2 cellular contexts compared by ENCODE assay signal in the genomic region with DNA sequence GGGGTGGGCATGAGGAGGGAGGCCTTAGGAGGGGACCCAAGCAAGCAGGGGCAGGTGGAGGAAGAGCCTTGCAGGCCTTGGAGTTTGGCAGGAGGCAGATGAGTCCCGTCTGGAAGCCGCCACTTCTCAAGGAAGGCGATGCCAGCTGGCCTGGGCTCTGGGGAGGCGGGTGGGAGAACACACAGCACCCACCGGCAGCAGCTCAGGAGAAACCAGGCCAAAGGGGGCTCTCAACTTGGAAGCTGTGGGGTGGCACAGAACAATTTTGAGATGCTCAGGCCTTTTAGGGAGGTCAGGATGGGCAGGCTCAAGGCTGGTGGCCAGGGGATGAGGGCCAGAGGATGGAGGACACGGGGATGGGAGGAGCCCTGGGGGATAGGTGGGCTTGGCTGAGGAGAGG.
TF ChIP-seq lines count a peak whose summit lies in the region.

No MANE protein-coding gene starts in this region.

TF ChIP-seq in SK-N-SH, 30 proteins besides CTCF, POLR2A, EP300 and RAD21:
- TF ChIP-seq, protein P1, sequence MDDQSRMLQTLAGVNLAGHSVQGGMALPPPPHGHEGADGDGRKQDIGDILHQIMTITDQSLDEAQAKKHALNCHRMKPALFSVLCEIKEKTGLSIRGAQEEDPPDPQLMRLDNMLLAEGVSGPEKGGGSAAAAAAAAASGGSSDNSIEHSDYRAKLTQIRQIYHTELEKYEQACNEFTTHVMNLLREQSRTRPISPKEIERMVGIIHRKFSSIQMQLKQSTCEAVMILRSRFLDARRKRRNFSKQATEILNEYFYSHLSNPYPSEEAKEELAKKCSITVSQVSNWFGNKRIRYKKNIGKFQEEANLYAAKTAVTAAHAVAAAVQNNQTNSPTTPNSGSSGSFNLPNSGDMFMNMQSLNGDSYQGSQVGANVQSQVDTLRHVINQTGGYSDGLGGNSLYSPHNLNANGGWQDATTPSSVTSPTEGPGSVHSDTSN (IDR thresholded peaks at IDR 0.05): no peak
- TF ChIP-seq GABPA (IDR thresholded peaks at IDR 0.05; ENCODE audit: low read depth): no peak
- no peak for TF ChIP-seq ELF1 (IDR thresholded peaks at IDR 0.05)
- no peak for TF ChIP-seq TEAD4 (IDR thresholded peaks at IDR 0.05; ENCODE audit: borderline replicate concordance, insufficient read depth)
- TF ChIP-seq FOSL2 (IDR thresholded peaks at IDR 0.05; ENCODE audit: borderline replicate concordance, low read depth): no peak
- TF ChIP-seq GATA2 (CRISPR knock-in tag; IDR thresholded peaks at IDR 0.05): no peak
- no peak for TF ChIP-seq RCOR1 (IDR thresholded peaks at IDR 0.05; ENCODE audit: low read length)
- TF ChIP-seq FOXJ3 (CRISPR knock-in tag; IDR thresholded peaks at IDR 0.05): no peak
- no peak for TF ChIP-seq JUND (IDR thresholded peaks at IDR 0.05)
- TF ChIP-seq MXI1 (IDR thresholded peaks at IDR 0.05; ENCODE audit: low read depth, low read length): no peak
- no peak for TF ChIP-seq TCF12 (IDR thresholded peaks at IDR 0.05)
- TF ChIP-seq NFIC (IDR thresholded peaks at IDR 0.05; ENCODE audit: borderline replicate concordance): no peak
- no peak for TF ChIP-seq NRF1 (IDR thresholded peaks at IDR 0.05; ENCODE audit: low read depth, low read length)
- TF ChIP-seq, protein P2, sequence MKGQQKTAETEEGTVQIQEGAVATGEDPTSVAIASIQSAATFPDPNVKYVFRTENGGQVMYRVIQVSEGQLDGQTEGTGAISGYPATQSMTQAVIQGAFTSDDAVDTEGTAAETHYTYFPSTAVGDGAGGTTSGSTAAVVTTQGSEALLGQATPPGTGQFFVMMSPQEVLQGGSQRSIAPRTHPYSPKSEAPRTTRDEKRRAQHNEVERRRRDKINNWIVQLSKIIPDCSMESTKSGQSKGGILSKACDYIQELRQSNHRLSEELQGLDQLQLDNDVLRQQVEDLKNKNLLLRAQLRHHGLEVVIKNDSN (IDR thresholded peaks at IDR 0.05; ENCODE audit: borderline replicate concordance, low read depth): no peak
- TF ChIP-seq SMC3 (IDR thresholded peaks at IDR 0.05; ENCODE audit: low read depth, low read length): no peak
- no peak for TF ChIP-seq RXRA (IDR thresholded peaks at IDR 0.05; ENCODE audit: borderline replicate concordance, low read depth)
- no peak for TF ChIP-seq CHD2 (IDR thresholded peaks at IDR 0.05; ENCODE audit: low read length, partially characterized antibody)
- no peak for TF ChIP-seq TAF1 (IDR thresholded peaks at IDR 0.05; ENCODE audit: borderline replicate concordance, low read depth, low read length)
- TF ChIP-seq RFX5 (IDR thresholded peaks at IDR 0.05; ENCODE audit: low read length): no peak

TF ChIP-seq in SK-N-SH treated with all-trans-retinoic acid at 6 μM for 48 hours, 23 proteins besides CTCF, POLR2A, EP300 and RAD21:
- TF ChIP-seq, protein P3, sequence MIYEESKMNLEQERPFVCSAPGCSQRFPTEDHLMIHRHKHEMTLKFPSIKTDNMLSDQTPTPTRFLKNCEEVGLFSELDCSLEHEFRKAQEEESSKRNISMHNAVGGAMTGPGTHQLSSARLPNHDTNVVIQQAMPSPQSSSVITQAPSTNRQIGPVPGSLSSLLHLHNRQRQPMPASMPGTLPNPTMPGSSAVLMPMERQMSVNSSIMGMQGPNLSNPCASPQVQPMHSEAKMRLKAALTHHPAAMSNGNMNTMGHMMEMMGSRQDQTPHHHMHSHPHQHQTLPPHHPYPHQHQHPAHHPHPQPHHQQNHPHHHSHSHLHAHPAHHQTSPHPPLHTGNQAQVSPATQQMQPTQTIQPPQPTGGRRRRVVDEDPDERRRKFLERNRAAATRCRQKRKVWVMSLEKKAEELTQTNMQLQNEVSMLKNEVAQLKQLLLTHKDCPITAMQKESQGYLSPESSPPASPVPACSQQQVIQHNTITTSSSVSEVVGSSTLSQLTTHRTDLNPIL (CRISPR knock-in tag; IDR thresholded peaks at IDR 0.05; ENCODE audit: low read depth): no peak
TF ChIP-seq in SK-N-SH treated with all-trans-retinoic acid at 6 μM for 48 hours: peak in this region for 0.
